ENCODE assay signal across 9 cellular contexts in the genomic region with DNA sequence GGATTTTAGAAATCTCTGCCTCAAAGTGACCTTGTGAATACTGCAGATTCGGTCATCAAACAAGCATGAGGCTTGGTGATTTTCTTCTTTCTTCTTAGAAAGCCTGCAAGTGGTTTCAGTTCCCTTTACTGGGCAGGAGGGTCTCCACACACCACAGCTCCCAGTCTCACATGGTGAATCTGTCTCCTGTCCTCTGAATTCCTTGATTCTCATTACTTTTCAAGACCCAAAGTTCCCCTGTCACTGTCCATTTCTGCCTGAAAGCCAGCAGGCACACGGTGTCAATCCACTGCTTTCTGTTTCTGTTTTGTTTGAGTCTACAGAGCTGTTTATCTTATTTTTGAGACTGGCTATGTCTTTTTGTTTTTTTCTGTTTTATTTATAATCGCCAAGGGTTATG. TPM values are rescaled to one million over a fixed set of nuclear protein-coding genes. Genes with fewer than 3 reads are reported as not detected.
DNase-seq lines count a peak whose midpoint lies in the region; ATAC-seq and TF ChIP-seq lines count a peak whose summit lies in the region.
"Had no signal": no experiment of that assay in that cellular context is flagged by ENCODE, and none has a peak within 500 bp of the region (broad histone marks: within the 10 kb centered on the region; RNA-seq: fewer than 3 reads in every experiment).

No MANE protein-coding gene starts in this region.

- no peak overlapping the region for H4K8ac ChIP-seq in mesendoderm (ENCODE audit: low read depth, low read length)

- DNase-seq in activated T-cell treated with anti-CD3 and anti-CD28 coated beads, Interleukin-2, amount 50 U/mL, for 72 hours: no peak
- no peak for DNase-seq in activated T-cell treated with anti-CD3 and anti-CD28 coated beads, Interleukin-2, amount 50 U/mL, for 4 hours
- no peak for DNase-seq in chondrocyte (ENCODE audit: low spot score)
- no peak for DNase-seq in GF-D8 (lab: John Stamatoyannopoulos, UW)
- DNase-seq in mesendoderm: no peak
- no peak for DNase-seq in DMS114 treated with DMSO at 0.1 percent for 48 hours (lab: John Stamatoyannopoulos, UW; ENCODE audit: unreplicated experiment)

- peaks cover 0 to 3% of the 10 kb centered on the region in 2 donors for H3K36me3 Mint-ChIP-seq in activated T-cell treated with anti-CD3 and anti-CD28 coated beads, Interleukin-2, amount 50 U/mL, for 72 hours (ENCODE audit: insufficient read depth in 2 of 2)
- no peaks in the 10 kb centered on the region for H3K36me3 Mint-ChIP-seq in activated T-cell treated with anti-CD3 and anti-CD28 coated beads, Interleukin-2, amount 50 U/mL, for 4 hours (ENCODE audit: insufficient read depth)
- H3K36me3 Mint-ChIP-seq in chondrocyte (ENCODE audit: low read depth): peaks cover 3% of the 10 kb centered on the region
- H3K36me3 Mint-ChIP-seq in stimulated activated memory B cell treated with anti-CD40 and anti-IgM and Interleukin-4, amounts not matched to agents 10 μg/mL and 1 μg/mL and 100 μg/mL, for 72 hours: no peaks in the 10 kb centered on the region

- no peaks in the 10 kb centered on the region for H3K27me3 Mint-ChIP-seq in activated T-cell treated with anti-CD3 and anti-CD28 coated beads, Interleukin-2, amount 50 U/mL, for 72 hours (ENCODE audit: low read depth)
- no peaks in the 10 kb centered on the region for H3K27me3 Mint-ChIP-seq in activated T-cell treated with anti-CD3 and anti-CD28 coated beads, Interleukin-2, amount 50 U/mL, for 4 hours (ENCODE audit: low read depth)
- H3K27me3 Mint-ChIP-seq in chondrocyte (ENCODE audit: low read depth): no peaks in the 10 kb centered on the region
- H3K27me3 Mint-ChIP-seq in stimulated activated memory B cell treated with anti-CD40 and anti-IgM and Interleukin-4, amounts not matched to agents 10 μg/mL and 1 μg/mL and 100 μg/mL, for 72 hours: no peaks in the 10 kb centered on the region

- no peak for ATAC-seq in activated T-cell treated with anti-CD3 and anti-CD28 coated beads, Interleukin-2, amount 50 U/mL, for 72 hours (replicated peaks in 1 of 2)
- no peak for ATAC-seq in activated T-cell treated with anti-CD3 and anti-CD28 coated beads, Interleukin-2, amount 50 U/mL, for 4 hours
- ATAC-seq in HG03108 (IDR thresholded peaks at IDR 0.05; ENCODE audit: unreplicated experiment): peak; percentile 74
- peak; percentile 78 for ATAC-seq in stimulated activated memory B cell treated with anti-CD40 and anti-IgM and Interleukin-4, amounts not matched to agents 10 μg/mL and 1 μg/mL and 100 μg/mL, for 72 hours

- H3K23ac ChIP-seq in mesendoderm (ENCODE audit: low read length): no peak overlapping the region

- H2BK5ac ChIP-seq in mesendoderm (ENCODE audit: low read length): no peak overlapping the region

- TF ChIP-seq CTCF in chondrocyte (IDR thresholded peaks at IDR 0.05): no peak

- H3K27me3 ChIP-seq in mesendoderm (ENCODE audit: insufficient read depth, low read length, poor library complexity): no peaks in the 10 kb centered on the region

- H3K9ac ChIP-seq in mesendoderm (ENCODE audit: low read length): no peak overlapping the region

- H3K79me1 ChIP-seq in mesendoderm (ENCODE audit: low read length): no peaks in the 10 kb centered on the region

- H2BK120ac ChIP-seq in mesendoderm (ENCODE audit: low read depth, low read length): no peak overlapping the region

- no peak overlapping the region for H3K27ac ChIP-seq in mesendoderm (ENCODE audit: low read depth, low read length)

- no peak overlapping the region for H3K4ac ChIP-seq in mesendoderm (ENCODE audit: low read depth, low read length)

- H3K27ac Mint-ChIP-seq in activated T-cell treated with anti-CD3 and anti-CD28 coated beads, Interleukin-2, amount 50 U/mL, for 72 hours: peak overlapping the region; percentile 25
- H3K27ac Mint-ChIP-seq in chondrocyte (ENCODE audit: unreplicated experiment): no peak overlapping the region
- peak overlapping the region; percentile 30 for H3K27ac Mint-ChIP-seq in stimulated activated memory B cell treated with anti-CD40 and anti-IgM and Interleukin-4, amounts not matched to agents 10 μg/mL and 1 μg/mL and 100 μg/mL, for 72 hours

- H3K79me2 ChIP-seq in mesendoderm (ENCODE audit: control insufficient read depth, insufficient read depth, low read length): no peaks in the 10 kb centered on the region

- H3K56ac ChIP-seq in mesendoderm (ENCODE audit: low read length): no peak overlapping the region

- no peak overlapping the region for H3K4me2 ChIP-seq in mesendoderm (ENCODE audit: low read length)

- H2AK5ac ChIP-seq in mesendoderm (ENCODE audit: low read length): no peak overlapping the region

- no peak overlapping the region for H3K4me3 ChIP-seq in mesendoderm (ENCODE audit: low read length)
- H3K4me3 ChIP-seq: lung had no signal

- no peaks in the 10 kb centered on the region for H3K4me1 ChIP-seq in mesendoderm (ENCODE audit: control insufficient read depth, low read depth, low read length)

- no peak overlapping the region for H3K18ac ChIP-seq in mesendoderm (ENCODE audit: low read length)

- H4K5ac ChIP-seq in mesendoderm (ENCODE audit: low read length): no peak overlapping the region

- WGBS in mesendoderm (ENCODE audit: extremely low coverage, insufficient coverage, low lambda C conversion rate): no CpG with 5 or more reads among the region's 3 CpGs

- no peaks in the 10 kb centered on the region for H3K9me3 Mint-ChIP-seq in activated T-cell treated with anti-CD3 and anti-CD28 coated beads, Interleukin-2, amount 50 U/mL, for 72 hours
- no peaks in the 10 kb centered on the region for H3K9me3 Mint-ChIP-seq in activated T-cell treated with anti-CD3 and anti-CD28 coated beads, Interleukin-2, amount 50 U/mL, for 4 hours
- H3K9me3 Mint-ChIP-seq in chondrocyte (ENCODE audit: low read depth): peaks cover 6% of the 10 kb centered on the region
- H3K9me3 Mint-ChIP-seq in stimulated activated memory B cell treated with anti-CD40 and anti-IgM and Interleukin-4, amounts not matched to agents 10 μg/mL and 1 μg/mL and 100 μg/mL, for 72 hours: peaks cover 3% of the 10 kb centered on the region

- no peak overlapping the region for H2BK15ac ChIP-seq in mesendoderm (replicated peaks; ENCODE audit: low read depth)

- H3K4me1 Mint-ChIP-seq in activated T-cell treated with anti-CD3 and anti-CD28 coated beads, Interleukin-2, amount 50 U/mL, for 72 hours (ENCODE audit: low read depth): peaks cover 9% of the 10 kb centered on the region
- peaks cover 8% of the 10 kb centered on the region for H3K4me1 Mint-ChIP-seq in activated T-cell treated with anti-CD3 and anti-CD28 coated beads, Interleukin-2, amount 50 U/mL, for 4 hours (ENCODE audit: low read depth)
- peaks cover 14% of the 10 kb centered on the region for H3K4me1 Mint-ChIP-seq in chondrocyte (ENCODE audit: low read depth)
- peaks cover 18% of the 10 kb centered on the region for H3K4me1 Mint-ChIP-seq in stimulated activated memory B cell treated with anti-CD40 and anti-IgM and Interleukin-4, amounts not matched to agents 10 μg/mL and 1 μg/mL and 100 μg/mL, for 72 hours

- no peaks in the 10 kb centered on the region for H3K36me3 ChIP-seq in mesendoderm (ENCODE audit: control insufficient read depth, insufficient read depth, low read length)

- peak overlapping the region; percentile 29 to 62 for H3K4me3 Mint-ChIP-seq in activated T-cell treated with anti-CD3 and anti-CD28 coated beads, Interleukin-2, amount 50 U/mL, for 72 hours
- H3K4me3 Mint-ChIP-seq in activated T-cell treated with anti-CD3 and anti-CD28 coated beads, Interleukin-2, amount 50 U/mL, for 4 hours: no peak overlapping the region
- peak overlapping the region; percentile 11 for H3K4me3 Mint-ChIP-seq in chondrocyte (ENCODE audit: unreplicated experiment)
- peak overlapping the region; percentile 40 for H3K4me3 Mint-ChIP-seq in stimulated activated memory B cell treated with anti-CD40 and anti-IgM and Interleukin-4, amounts not matched to agents 10 μg/mL and 1 μg/mL and 100 μg/mL, for 72 hours

RNA-seq across cellular contexts. Expression of a gene that starts 14.2 kb away (rescaled TPM):
- total RNA-seq in activated T-cell treated with anti-CD3 and anti-CD28 coated beads, Interleukin-2, amount 50 U/mL, for 72 hours: not detected
- total RNA-seq in activated T-cell treated with anti-CD3 and anti-CD28 coated beads, Interleukin-2, amount 50 U/mL, for 4 hours: not detected
- total RNA-seq in chondrocyte: 0.37 to 4.8 TPM (median 0.46 TPM) in 3 replicates
- polyA plus RNA-seq in mesendoderm (2013, experiment 1 of 2): not detected
- not detected for polyA plus RNA-seq in mesendoderm (2013, experiment 2 of 2)

RNA-seq across cellular contexts. Expression of a gene that starts 47.9 kb away (rescaled TPM):
- total RNA-seq in activated T-cell treated with anti-CD3 and anti-CD28 coated beads, Interleukin-2, amount 50 U/mL, for 72 hours: 1 to 10 TPM; 6.4 to 8.4 TPM
- 10 to 100 TPM; 10.2 to 11.7 (median 10.9) TPM for total RNA-seq in activated T-cell treated with anti-CD3 and anti-CD28 coated beads, Interleukin-2, amount 50 U/mL, for 4 hours
- total RNA-seq in chondrocyte: 50.4 to 74.2 TPM (median 73.2 TPM) in 3 replicates
- polyA plus RNA-seq in mesendoderm (2013, experiment 1 of 2): 20.7 TPM
- polyA plus RNA-seq in mesendoderm (2013, experiment 2 of 2): 20.4 TPM

Comparison
In these comparisons a context has a peak if more than half of its experiments do, and no peak if none do; other contexts are left out.
1. ATAC-seq: peak in HG03108 (single experiment) and stimulated activated memory B cell treated with anti-CD40 and anti-IgM and Interleukin-4, amounts not matched to agents 10 μg/mL and 1 μg/mL and 100 μg/mL, for 72 hours (single experiment); none in activated T-cell treated with anti-CD3 and anti-CD28 coated beads, Interleukin-2, amount 50 U/mL, for 72 hours (0 of 2) and activated T-cell treated with anti-CD3 and anti-CD28 coated beads, Interleukin-2, amount 50 U/mL, for 4 hours (0 of 2).